28 cellular contexts compared by ENCODE assay signal in the genomic region with DNA sequence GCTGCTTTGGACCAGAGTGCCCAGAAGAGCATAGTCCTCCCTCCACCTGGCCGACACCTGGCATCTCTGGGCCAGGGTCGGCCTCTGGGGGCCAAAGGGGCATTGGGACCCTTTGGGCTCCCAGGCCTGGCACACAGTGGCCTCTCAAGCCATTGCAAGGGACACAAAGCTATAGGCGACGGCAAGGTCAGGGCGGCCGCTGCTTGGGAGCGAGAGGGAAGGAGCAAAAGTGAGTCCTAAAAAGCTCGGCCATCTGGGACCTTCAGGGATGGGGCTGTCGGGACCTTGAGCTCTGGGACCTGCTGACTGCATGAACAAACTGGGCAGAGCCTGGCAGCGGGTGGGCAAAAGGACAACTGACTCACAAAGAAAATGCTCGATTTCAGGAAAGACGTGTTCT. TPM values are rescaled to one million over a fixed set of nuclear protein-coding genes. Genes with fewer than 3 reads are reported as not detected.
"Had no signal": no experiment of that assay in that cellular context is flagged by ENCODE, and none has a peak within 500 bp of the region (broad histone marks: within the 10 kb centered on the region; RNA-seq: fewer than 3 reads in every experiment).

No MANE protein-coding gene starts in this region.

- H3K27ac ChIP-seq: colonic mucosa, coronary artery, dorsolateral prefrontal cortex, epithelial cell of prostate, esophagus muscularis mucosa, esophagus squamous epithelium, foreskin keratinocyte, gastrocnemius medialis, gastroesophageal sphincter, heart left ventricle, heart right ventricle had no signal

- ATAC-seq: effector memory CD8-positive, alpha-beta T cell; esophagus mucosa; foreskin keratinocyte; gastrocnemius medialis; gastroesophageal sphincter; heart left ventricle; heart right ventricle had no signal

- H3K4me3 ChIP-seq: colonic mucosa, coronary artery, dorsolateral prefrontal cortex, esophagus muscularis mucosa, esophagus squamous epithelium, gastrocnemius medialis, gastroesophageal sphincter, heart left ventricle, heart right ventricle had no signal

- H3K36me3 ChIP-seq: colonic mucosa, esophagus muscularis mucosa, esophagus squamous epithelium, gastrocnemius medialis, gastroesophageal sphincter, heart left ventricle, heart right ventricle had no signal

- H3K4me1 ChIP-seq: colonic mucosa, esophagus muscularis mucosa, esophagus squamous epithelium, foreskin keratinocyte, gastrocnemius medialis, gastroesophageal sphincter, heart left ventricle, heart right ventricle had no signal

- H3K4me1 Mint-ChIP-seq: endodermal cell had no signal

- H3K9me3 Mint-ChIP-seq: dendritic cell treated with granulocyte-macrophage colony-stimulating factor and Interleukin-4, amounts not matched to agents 40 ng/mL and 50 ng/mL, for 4 days; effector memory CD8-positive, alpha-beta T cell; endodermal cell had no signal

- H3K27ac Mint-ChIP-seq: dendritic cell treated with granulocyte-macrophage colony-stimulating factor and Interleukin-4, amounts not matched to agents 40 ng/mL and 50 ng/mL, for 4 days; endodermal cell had no signal

- H3K4me3 Mint-ChIP-seq: dendritic cell treated with granulocyte-macrophage colony-stimulating factor and Interleukin-4, amounts not matched to agents 40 ng/mL and 50 ng/mL, for 4 days; effector memory CD8-positive, alpha-beta T cell; endodermal cell had no signal

- DNase-seq: colonic mucosa; cortex of kidney; dermis blood vessel endothelial cell; dorsolateral prefrontal cortex; effector CD4-positive, alpha-beta T cell; effector CD8-positive, alpha-beta T cell; effector memory CD4-positive, alpha-beta T cell; effector memory CD8-positive, alpha-beta T cell; endodermal cell; erythroblast; esophagus squamous epithelium; foreskin fibroblast; foreskin keratinocyte; foreskin melanocyte; gastrocnemius medialis; glutamatergic neuron; head of caudate nucleus; heart left ventricle; heart right ventricle had no signal

- H3K9me3 ChIP-seq: colonic mucosa, esophagus muscularis mucosa, esophagus squamous epithelium, gastrocnemius medialis, gastroesophageal sphincter, heart left ventricle, heart right ventricle had no signal

- H3K27me3 ChIP-seq: colonic mucosa had no signal

RNA-seq across cellular contexts. Expression of gene DBH, which starts 13.9 kb away (rescaled TPM):
- polyA plus RNA-seq: endothelial cell of umbilical vein, fibroblast of lung, foreskin keratinocyte, heart left ventricle had no signal

RNA-seq across cellular contexts. Expression of gene FAM163B, which starts 40.8 kb away (rescaled TPM):
- polyA plus RNA-seq: endothelial cell of umbilical vein, esophagus, fibroblast of lung, foreskin keratinocyte had no signal
